Comparison of ENCODE assay signal across 33 cellular contexts in genomic region chr5:88613051-88613450, GRCh38.
"Had no signal": no experiment of that assay in that cellular context is flagged by ENCODE, and none has a peak within 500 bp of the region (broad histone marks: within the 10 kb centered on the region; RNA-seq: fewer than 3 reads in every experiment).

No MANE protein-coding gene starts in this region.

- H3K79me2 ChIP-seq: hepatocyte had no signal

- H3K4me3 ChIP-seq: adrenal gland, body of pancreas, cardiac muscle cell, colonic mucosa, gastrocnemius medialis, hepatocyte, ovary, skin epidermis, uterus had no signal

- ATAC-seq: body of pancreas; gastrocnemius medialis; left ventricle myocardium superior; sciatic nerve; stimulated activated effector memory CD8-positive, alpha-beta T cell treated with anti-CD3 and anti-CD28 coated beads, Interleukin-12 subunit alpha, Interleukin-12 subunit beta, amount 100 ng/mL, for 72 hours had no signal

- H3K27ac Mint-ChIP-seq: activated naive CD8-positive, alpha-beta T cell; mesothelial cell of epicardium; naive B cell; nephron progenitor cell; progenitor cell of endocrine pancreas; stimulated activated effector memory CD8-positive, alpha-beta T cell treated with anti-CD3 and anti-CD28 coated beads, Interleukin-12 subunit alpha, Interleukin-12 subunit beta, amount 100 ng/mL, for 72 hours; stimulated activated naive CD8-positive, alpha-beta T cell treated with anti-CD3 and anti-CD28 coated beads, Interleukin-15, Interleukin-2, amounts not matched to agents 100 ng/mL and 50 ng/mL, for 24 hours; type B pancreatic cell had no signal

- H3K27ac ChIP-seq: adrenal gland, body of pancreas, cardiac muscle cell, colonic mucosa, epithelial cell of prostate, gastrocnemius medialis, hepatocyte, neutrophil, ovary, skin epidermis, uterus, VCaP had no signal

- H2AFZ ChIP-seq: hepatocyte had no signal

- H3K9me3 Mint-ChIP-seq: type B pancreatic cell had no signal

- H3K4me1 Mint-ChIP-seq: mesothelial cell of epicardium; naive B cell; nephron progenitor cell; stimulated activated effector memory CD8-positive, alpha-beta T cell treated with anti-CD3 and anti-CD28 coated beads, Interleukin-12 subunit alpha, Interleukin-12 subunit beta, amount 100 ng/mL, for 72 hours had no signal

- H3K36me3 Mint-ChIP-seq: mesothelial cell of epicardium; naive B cell; stimulated activated effector memory CD8-positive, alpha-beta T cell treated with anti-CD3 and anti-CD28 coated beads, Interleukin-12 subunit alpha, Interleukin-12 subunit beta, amount 100 ng/mL, for 72 hours; type B pancreatic cell had no signal

- H3K27me3 Mint-ChIP-seq: type B pancreatic cell had no signal

- DNase-seq: activated CD4-positive, alpha-beta T cell treated with anti-CD3 and anti-CD28 coated beads for 48 hours; activated CD4-positive, alpha-beta T cell treated with anti-CD3 and anti-CD28 coated beads, Interleukin-2, amount 50 U/mL, for 48 hours; activated CD8-positive, alpha-beta memory T cell treated with anti-CD3 and anti-CD28 coated beads for 24 hours; activated effector memory CD4-positive, alpha-beta T cell treated with Interleukin-2 at 50 U/mL for 16 hours; activated naive CD4-positive, alpha-beta T cell treated with Interleukin-2 at 50 U/mL for 16 hours; adrenal gland; aorta; body of pancreas; cerebellar nuclear complex; colonic mucosa; effector CD8-positive, alpha-beta T cell; gastrocnemius medialis; islet precursor cell; left ventricle myocardium superior; naive B cell; nephron progenitor cell; ovary; stimulated activated CD4-positive, alpha-beta T cell treated with anti-CD3 and anti-CD28 coated beads, Interleukin-12 subunit alpha, Interleukin-12 subunit beta, amount 100 ng/mL, for 4 hours; stimulated activated CD4-positive, alpha-beta T cell treated with anti-CD3 and anti-CD28 coated beads, Interleukin-4, amount 100 ng/mL, for 24 hours; uterus had no signal

- H3K4me2 ChIP-seq: hepatocyte had no signal

- H3K4me1 ChIP-seq: adrenal gland, body of pancreas, colonic mucosa, gastrocnemius medialis, uterus had no signal

- H3K27me3 ChIP-seq: adrenal gland, body of pancreas, cardiac muscle cell, colonic mucosa, gastrocnemius medialis, hepatocyte, neutrophil, ovary, uterus had no signal

- H3K36me3 ChIP-seq: adrenal gland, cardiac muscle cell, colonic mucosa, gastrocnemius medialis, neutrophil, ovary, uterus had no signal

- H3K4me3 Mint-ChIP-seq: activated naive CD8-positive, alpha-beta T cell; mesothelial cell of epicardium; naive B cell; nephron progenitor cell; stimulated activated effector memory CD8-positive, alpha-beta T cell treated with anti-CD3 and anti-CD28 coated beads, Interleukin-12 subunit alpha, Interleukin-12 subunit beta, amount 100 ng/mL, for 72 hours; stimulated activated naive CD8-positive, alpha-beta T cell treated with anti-CD3 and anti-CD28 coated beads, Interleukin-15, Interleukin-2, amounts not matched to agents 100 ng/mL and 50 ng/mL, for 24 hours; type B pancreatic cell had no signal

- H3K9me3 ChIP-seq: adrenal gland, body of pancreas, colonic mucosa, gastrocnemius medialis, neutrophil, ovary had no signal
